In genomic region chr1:244830639-244831038, GRCh38 we compare ENCODE assay signal across 15 cellular contexts. TPM values are rescaled to one million over a fixed set of nuclear protein-coding genes. Genes with fewer than 3 reads are reported as not detected.
A peak's percentile ranks its signal among the peaks of the same experiment; 100 is the strongest.
DNase-seq lines count a peak whose midpoint lies in the region; ATAC-seq, FAIRE-seq and TF ChIP-seq lines count a peak whose summit lies in the region.
"Had no signal": no experiment of that assay in that cellular context is flagged by ENCODE, and none has a peak within 500 bp of the region (broad histone marks: within the 10 kb centered on the region; RNA-seq: fewer than 3 reads in every experiment).

No MANE protein-coding gene starts in this region.

- H3K4me1 ChIP-seq in breast epithelium (no peaks in the 10 kb centered on the region), PC-3 (ENCODE audit: insufficient read depth, low read length) (peaks cover 38% of the 10 kb centered on the region)

- H3K27me3 ChIP-seq in breast epithelium (no peaks in the 10 kb centered on the region), PC-3 (ENCODE audit: low read length) (no peaks in the 10 kb centered on the region)
- H3K27me3 ChIP-seq: BLaER1 treated with 17β-estradiol and CSF1 and Interleukin-3, amounts not matched to agents 10 nM and 100 nM had no signal

- H3K36me3 Mint-ChIP-seq in MCF 10A (ENCODE audit: insufficient read depth, unreplicated experiment) = peaks cover 38% of the 10 kb centered on the region
- H3K36me3 Mint-ChIP-seq in activated CD4-positive, alpha-beta memory T cell treated with anti-CD3 and anti-CD28 coated beads, Interleukin-2, amount 10 ng/mL, durations not matched to agents 7 days and 5 days (ENCODE audit: low read depth) = peaks cover under 1% of the 10 kb centered on the region

- CTCF ChIA-PET in MCF 10A (lab: Yijun Ruan, JAX) = interaction anchor here (0.6 to 2.9 kb wide), 5 partner anchors 29 to 211 kb away, joined by 3 to 19 read pairs (median 5); no protein-coding TSS in a partner anchor
- CTCF ChIA-PET in activated CD4-positive, alpha-beta memory T cell treated with anti-CD3 and anti-CD28 coated beads, Interleukin-2, amount 10 ng/mL, durations not matched to agents 7 days and 5 days (lab: Charles Lee) = interaction anchor here (1.2 to 1.6 kb wide), 4 partner anchors 17 to 212 kb away, joined by 3 to 5 read pairs (median 4); partner anchors contain the start of gene HNRNPU
- CTCF ChIA-PET in PC-3 (lab: Charles Lee) = no interaction called here

- TF ChIP-seq CTCF in MCF 10A (IDR thresholded peaks at IDR 0.05; ENCODE audit: unreplicated experiment) (no peak), breast epithelium (IDR thresholded peaks at IDR 0.05) (no peak), PC-3 (conservative IDR thresholded peaks at IDR 0.05; ENCODE audit: low read depth, low read length) (no peak)

- no peak overlapping the region for H3K4me2 ChIP-seq in PC-3 (ENCODE audit: low read length)

- DNase-seq in MCF 10A (ENCODE audit: unreplicated experiment) = no peak
- no peak for DNase-seq in breast epithelium (ENCODE audit: low spot score in 2 of 2)
- DNase-seq in hepatic stellate cell (ENCODE audit: low spot score) = peak; percentile 14
- DNase-seq in NCI-H510A treated with DMSO at 0.1 percent for 48 hours (lab: John Stamatoyannopoulos, UW) = no peak
- DNase-seq in activated CD4-positive, alpha-beta memory T cell treated with anti-CD3 and anti-CD28 coated beads, Interleukin-2, amount 10 ng/mL, durations not matched to agents 7 days and 5 days = no peak
- no peak for DNase-seq in HPDE6-E6E7 (ENCODE audit: extremely low spot score)
- no peak for DNase-seq in PC-3
- DNase-seq: MM.1S, NCI-H1092 treated with DMSO at 0.1 percent for 48 hours, NCI-H2081 treated with DMSO at 0.1 percent for 48 hours, NCI-H524, SHP77 treated with DMSO at 0.1 percent for 48 hours had no signal

- H4K20me1 ChIP-seq in PC-3 (ENCODE audit: low read length) = no peaks in the 10 kb centered on the region
- H4K20me1 ChIP-seq: BLaER1 treated with 17β-estradiol and CSF1 and Interleukin-3, amounts not matched to agents 10 nM and 100 nM had no signal

- H3K27ac ChIP-seq in breast epithelium (no peak overlapping the region), PC-3 (ENCODE audit: low read length) (no peak overlapping the region)

- H2AFZ ChIP-seq in PC-3 (ENCODE audit: low read length) = no peak overlapping the region

- H3F3A ChIP-seq in PC-3 (ENCODE audit: low read length, unreplicated experiment) = no peaks in the 10 kb centered on the region

- H3K27me3 Mint-ChIP-seq in MCF 10A (ENCODE audit: insufficient read depth, unreplicated experiment) = no peaks in the 10 kb centered on the region
- H3K27me3 Mint-ChIP-seq in activated CD4-positive, alpha-beta memory T cell treated with anti-CD3 and anti-CD28 coated beads, Interleukin-2, amount 10 ng/mL, durations not matched to agents 7 days and 5 days = peaks cover 2% of the 10 kb centered on the region

- peaks cover 1% of the 10 kb centered on the region for H3K79me2 ChIP-seq in PC-3 (ENCODE audit: low read length)

- intact Hi-C loops in MCF 10A (cut with micrococcal nuclease) (loop anchor here (10.0 kb wide), 1 partner anchor 376 kb away; the partner anchor contains the start of gene ADSS2), breast epithelium (cut with DNase I; ENCODE audit: low total_unique reads) (no loop called here), PC-3 (cut with micrococcal nuclease) (loop anchor here (5.0 kb wide), 1 partner anchor 378 kb away; the partner anchor contains the start of gene ADSS2)

- no TSS peak for BruUV-seq in MCF 10A (replicated peaks; lab: Mats Ljungman, UMichigan)
- BruUV-seq in PC-3 (replicated peaks; lab: Mats Ljungman, UMichigan) = no TSS peak

- no peaks in the 10 kb centered on the region for H3K36me3 ChIP-seq in breast epithelium
- H3K36me3 ChIP-seq in PC-3 (ENCODE audit: low read depth, low read length) = no peaks in the 10 kb centered on the region

- no peaks in the 10 kb centered on the region for H3K9me3 Mint-ChIP-seq in MCF 10A (ENCODE audit: unreplicated experiment)
- no peaks in the 10 kb centered on the region for H3K9me3 Mint-ChIP-seq in activated CD4-positive, alpha-beta memory T cell treated with anti-CD3 and anti-CD28 coated beads, Interleukin-2, amount 10 ng/mL, durations not matched to agents 7 days and 5 days

- peaks cover 17% of the 10 kb centered on the region for H3K4me1 Mint-ChIP-seq in MCF 10A (ENCODE audit: insufficient read depth, unreplicated experiment)
- H3K4me1 Mint-ChIP-seq in activated CD4-positive, alpha-beta memory T cell treated with anti-CD3 and anti-CD28 coated beads, Interleukin-2, amount 10 ng/mL, durations not matched to agents 7 days and 5 days = peaks cover 15% of the 10 kb centered on the region

- no peak for TF ChIP-seq POLR2A in breast epithelium (IDR thresholded peaks at IDR 0.05)

- POLR2A ChIA-PET in MCF 10A (lab: Yijun Ruan, JAX) (interaction anchor here (0.6 to 4.7 kb wide), 10 partner anchors 8 to 461 kb away, joined by 3 to 45 read pairs (median 4); partner anchors contain the start of genes DESI2 and HNRNPU), PC-3 (lab: Charles Lee; ENCODE audit: unreplicated experiment) (no interaction called here)
- POLR2A ChIA-PET in activated CD4-positive, alpha-beta memory T cell treated with anti-CD3 and anti-CD28 coated beads, Interleukin-2, amount 10 ng/mL, durations not matched to agents 7 days and 5 days (lab: Charles Lee) = interaction anchor here (0.8 to 1.3 kb wide), 2 partner anchors 34 to 140 kb away, joined by 4 read pairs; partner anchors contain the start of gene HNRNPU

- H3K9me2 ChIP-seq in PC-3 (replicated peaks; ENCODE audit: low read length) = no peaks in the 10 kb centered on the region

- ATAC-seq in PC-3 = no peak

- peak; percentile 85 for FAIRE-seq in TTC549 (lab: Jason Lieb, UNC)
- FAIRE-seq: GM19239 had no signal

- H3K4me3 Mint-ChIP-seq in MCF 10A (ENCODE audit: unreplicated experiment) = no peak overlapping the region
- H3K4me3 Mint-ChIP-seq in activated CD4-positive, alpha-beta memory T cell treated with anti-CD3 and anti-CD28 coated beads, Interleukin-2, amount 10 ng/mL, durations not matched to agents 7 days and 5 days = no peak overlapping the region

- H3K9ac ChIP-seq in PC-3 (ENCODE audit: low read length) = no peak overlapping the region
- H3K9ac ChIP-seq: BLaER1 treated with 17β-estradiol and CSF1 and Interleukin-3, amounts not matched to agents 10 nM and 100 nM had no signal

- H3K9me3 ChIP-seq in breast epithelium = no peaks in the 10 kb centered on the region
- H3K9me3 ChIP-seq in PC-3 (ENCODE audit: low read length) = no peaks in the 10 kb centered on the region

- H3K4me3 ChIP-seq in breast epithelium (no peak overlapping the region), PC-3 (ENCODE audit: low read length) (no peak overlapping the region)
- H3K4me3 ChIP-seq: BLaER1 treated with 17β-estradiol and CSF1 and Interleukin-3, amounts not matched to agents 10 nM and 100 nM had no signal

- H3K27ac Mint-ChIP-seq in MCF 10A (ENCODE audit: low read depth, unreplicated experiment) = peak overlapping the region; percentile 78
- H3K27ac Mint-ChIP-seq in activated CD4-positive, alpha-beta memory T cell treated with anti-CD3 and anti-CD28 coated beads, Interleukin-2, amount 10 ng/mL, durations not matched to agents 7 days and 5 days = no peak overlapping the region

RNA-seq across cellular contexts. Expression of gene COX20, which starts 4.8 kb away (rescaled TPM):
- total RNA-seq in MCF 10A (2022) = 44.6 and 46.1 TPM in 2 replicates
- total RNA-seq in breast epithelium = 10 to 100 TPM; 31.4 to 42.6 (median 35.7) TPM
- 10 to 100 TPM; 22.2 to 22.9 TPM for total RNA-seq in activated CD4-positive, alpha-beta memory T cell treated with anti-CD3 and anti-CD28 coated beads, Interleukin-2, amount 10 ng/mL, durations not matched to agents 7 days and 5 days
- total RNA-seq in PC-3 (2014; rRNA removed) = 50.0 and 55.8 TPM in 2 replicates

RNA-seq across cellular contexts. Expression of gene HNRNPU, which starts 33.7 kb away (rescaled TPM):
- 454 and 572 TPM in 2 replicates for total RNA-seq in MCF 10A (2022)
- 100 to 1,000 TPM; 381 to 500 (median 416) TPM for total RNA-seq in breast epithelium
- total RNA-seq in activated CD4-positive, alpha-beta memory T cell treated with anti-CD3 and anti-CD28 coated beads, Interleukin-2, amount 10 ng/mL, durations not matched to agents 7 days and 5 days = 100 to 1,000 TPM; 364 to 371 TPM
- 431 and 503 TPM in 2 replicates for total RNA-seq in PC-3 (2014; rRNA removed)
